ENCODE assay signal across 2 cellular contexts in genomic region chr5:113503146-113503545, GRCh38.
TF ChIP-seq lines count a peak whose summit lies in the region.

No MANE protein-coding gene starts in this region.

TF ChIP-seq in IMR-90, 13 proteins besides CTCF, POLR2A, EP300 and RAD21:
- TF ChIP-seq ELK1 (IDR thresholded peaks at IDR 0.05; ENCODE audit: borderline replicate concordance, low read depth, low read length) (no peak), MAZ (IDR thresholded peaks at IDR 0.05; ENCODE audit: borderline replicate concordance, low read depth, low read length) (no peak), RFX5 (IDR thresholded peaks at IDR 0.05; ENCODE audit: low read depth, low read length) (no peak), BHLHE40 (IDR thresholded peaks at IDR 0.05; ENCODE audit: low read depth, low read length) (no peak)

TF ChIP-seq in H1, 55 proteins besides CTCF, POLR2A, EP300 and RAD21:
- no peak for TF ChIP-seq BACH1 (IDR thresholded peaks at IDR 0.05; ENCODE audit: low read length)
- TF ChIP-seq POU5F1 (IDR thresholded peaks at IDR 0.05; ENCODE audit: low read depth, low read length): no peak
- no peak for TF ChIP-seq NANOG (IDR thresholded peaks at IDR 0.05; ENCODE audit: insufficient read depth, low read depth, low read length, poor library complexity, severe bottlenecking)
- no peak for TF ChIP-seq USF2 (IDR thresholded peaks at IDR 0.05; ENCODE audit: low read length)
- no peak for TF ChIP-seq TEAD4 (IDR thresholded peaks at IDR 0.05; ENCODE audit: low read depth, low read length)
- TF ChIP-seq POLR2AphosphoS5 (IDR thresholded peaks at IDR 0.05; ENCODE audit: low read depth, low read length): no peak
- no peak for TF ChIP-seq CBX8 (IDR thresholded peaks at IDR 0.05; ENCODE audit: borderline replicate concordance, low read depth, low read length)
- TF ChIP-seq RNF2 (IDR thresholded peaks at IDR 0.05; ENCODE audit: borderline replicate concordance, low read depth, low read length, missing control alignments, poor library complexity, severe bottlenecking): no peak
- TF ChIP-seq SIX5 (IDR thresholded peaks at IDR 0.05; ENCODE audit: low read depth, low read length): no peak
- TF ChIP-seq SP4 (IDR thresholded peaks at IDR 0.05; ENCODE audit: low read length): no peak
- TF ChIP-seq KDM5A (IDR thresholded peaks at IDR 0.05; ENCODE audit: low read length): no peak
- TF ChIP-seq SUZ12 (IDR thresholded peaks at IDR 0.05; ENCODE audit: low read length): no peak
- no peak for TF ChIP-seq KDM1A (IDR thresholded peaks at IDR 0.05; ENCODE audit: borderline replicate concordance, low read length)
- no peak for TF ChIP-seq CTBP2 (IDR thresholded peaks at IDR 0.05; ENCODE audit: borderline replicate concordance, insufficient read depth, insufficient read length, low read length)
- TF ChIP-seq ASH2L (IDR thresholded peaks at IDR 0.05; ENCODE audit: low read length): no peak
- no peak for TF ChIP-seq CREB1 (IDR thresholded peaks at IDR 0.05)
- no peak for TF ChIP-seq PHF8 (conservative IDR thresholded peaks at IDR 0.05; ENCODE audit: low read depth, low read length)
